ENCODE assay signal across 8 cellular contexts in genomic region chr17:2393184-2393953, GRCh38. TPM values are rescaled to one million over a fixed set of nuclear protein-coding genes. Genes with fewer than 3 reads are reported as not detected.
DNase-seq lines count a peak whose midpoint lies in the region; ATAC-seq and TF ChIP-seq lines count a peak whose summit lies in the region.

No MANE protein-coding gene starts in this region.

- in situ Hi-C loops in KBM-7 (cut with MboI; ENCODE audit: low pct_unique_long_range_greater_than_20kb, low sequenced_read_pairs): no loop called here

- peak overlapping the region; percentile 52 for H3K4me3 ChIP-seq in neuron (ENCODE audit: low read length)

- H3K36me3 ChIP-seq in neuron (ENCODE audit: insufficient read depth, low read length): peaks cover 3% of the 10 kb centered on the region

- peak; percentile 17 for ATAC-seq in GM21717 (IDR thresholded peaks at IDR 0.05; ENCODE audit: unreplicated experiment)
- peak; percentile 45 for ATAC-seq in foreskin keratinocyte

- no peaks in the 10 kb centered on the region for H3K4me1 ChIP-seq in foreskin keratinocyte
- peaks cover 71% of the 10 kb centered on the region for H3K4me1 ChIP-seq in neuron (ENCODE audit: insufficient read depth, low read length)

- DNase-seq in EH (ENCODE audit: low read depth): peak; percentile 88
- peak; percentile 77 for DNase-seq in KBM-7
- DNase-seq in SHP77 treated with DMSO at 0.1 percent for 48 hours (lab: John Stamatoyannopoulos, UW): peak; percentile 17
- peak; percentile 81 for DNase-seq in activated gamma-delta T cell treated with anti-CD3 and anti-CD28 coated beads, Interleukin-2, amount 50 U/mL, for 16 hours (ENCODE audit: low read depth)
- DNase-seq in foreskin keratinocyte: peak in 1 of 2 donors; percentile 73
- DNase-seq in stromal cell of bone marrow (ENCODE audit: low read depth): peak; percentile 65

- H2AFZ ChIP-seq in neuron (ENCODE audit: low read depth, low read length): no peak overlapping the region

- no peaks in the 10 kb centered on the region for H3K27me3 ChIP-seq in foreskin keratinocyte
- no peaks in the 10 kb centered on the region for H3K27me3 ChIP-seq in neuron (ENCODE audit: insufficient read depth, low read length)

- peak overlapping the region; percentile 96 for H3K27ac ChIP-seq in foreskin keratinocyte

- H3K9me3 ChIP-seq in neuron (ENCODE audit: low read length): no peaks in the 10 kb centered on the region

- no peak for TF ChIP-seq CTCF in foreskin keratinocyte (conservative IDR thresholded peaks at IDR 0.05)

RNA-seq across cellular contexts. Expression of gene MNT, which starts 7.5 kb away (rescaled TPM):
- total RNA-seq in foreskin keratinocyte: 5.3 and 5.9 TPM in 2 replicates
- polyA plus RNA-seq in foreskin keratinocyte: 4.5 and 4.7 TPM in 2 replicates

RNA-seq across cellular contexts. Expression of gene SGSM2, which starts 56.1 kb away (rescaled TPM):
- total RNA-seq in foreskin keratinocyte: 26.5 and 27.0 TPM in 2 replicates
- 18.7 and 18.8 TPM in 2 replicates for polyA plus RNA-seq in foreskin keratinocyte

RNA-seq across cellular contexts. Expression of gene TSR1, which starts 57.1 kb away (rescaled TPM):
- 48.4 and 55.4 TPM in 2 replicates for total RNA-seq in foreskin keratinocyte
- 21.6 and 27.8 TPM in 2 replicates for polyA plus RNA-seq in foreskin keratinocyte
